In the genomic region with DNA sequence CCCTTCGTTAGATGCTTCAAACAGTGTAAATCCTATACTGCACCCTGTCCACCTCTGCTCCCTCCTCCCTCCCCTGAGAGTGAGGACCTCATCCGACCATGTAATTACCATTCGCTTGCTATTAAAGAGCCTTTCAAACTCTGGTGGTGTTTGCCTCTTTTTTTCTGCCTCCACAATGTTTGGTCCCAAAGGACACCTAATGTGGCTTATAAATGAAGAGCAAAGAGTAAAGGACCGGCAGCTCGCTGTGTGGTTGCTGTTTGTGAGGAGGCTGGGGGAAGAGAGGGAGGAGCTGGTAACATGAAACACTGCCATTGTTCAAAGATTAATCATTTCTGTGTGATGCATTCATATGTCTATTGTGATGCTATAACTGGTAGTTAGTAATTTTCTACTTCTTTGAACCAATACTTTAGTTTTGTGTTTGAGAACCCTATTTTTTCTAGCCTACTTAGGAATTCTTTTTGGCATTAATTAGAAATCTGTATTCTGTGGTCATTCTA, we compare ENCODE assay signal across 8 cellular contexts. TPM values are rescaled to one million over a fixed set of nuclear protein-coding genes. Genes with fewer than 3 reads are reported as not detected.
DNase-seq lines count a peak whose midpoint lies in the region; ATAC-seq and TF ChIP-seq lines count a peak whose summit lies in the region.

No MANE protein-coding gene starts in this region.

- no peak overlapping the region for H3K4me3 ChIP-seq in ascending aorta

- no peak for ATAC-seq in left ventricle myocardium superior

- H3K36me3 ChIP-seq in ascending aorta, result peaks cover under 1 to 25% of the 10 kb centered on the region in 2 donors

- peaks cover 0 to 3% of the 10 kb centered on the region in 2 donors for H3K4me1 ChIP-seq in ascending aorta

- H3K27me3 ChIP-seq in ascending aorta, result no peaks in the 10 kb centered on the region

- peak; percentile 12 for DNase-seq in stimulated activated CD4-positive, alpha-beta T cell treated with anti-CD3 and anti-CD28 coated beads, Interleukin-1b, Interleukin-23, amount 100 ng/mL, for 48 hours
- DNase-seq in stimulated activated CD4-positive, alpha-beta T cell treated with anti-CD3 and anti-CD28 coated beads, Interleukin-2, amount 100 ng/mL, for 48 hours, result no peak
- peak; percentile 68 to 86 for DNase-seq in NCI-H187 (lab: John Stamatoyannopoulos, UW)
- DNase-seq in ascending aorta (ENCODE audit: low spot score in 2 of 2), result no peak
- DNase-seq in myocyte (ENCODE audit: low read depth), result peak; percentile 83
- no peak for DNase-seq in epidermal melanocyte (ENCODE audit: insufficient read length, low spot score)
- no peak for DNase-seq in stimulated activated CD4-positive, alpha-beta T cell treated with anti-CD3 and anti-CD28 coated beads, Interleukin-4, amount 100 ng/mL, for 24 hours
- no peak for DNase-seq in left ventricle myocardium superior

- no peak for TF ChIP-seq CTCF in ascending aorta (IDR thresholded peaks at IDR 0.05)

- intact Hi-C loops in ascending aorta (cut with DNase I), result loop anchor here (10.0 kb wide), 1 partner anchor 402 kb away; no protein-coding TSS in a partner anchor
- intact Hi-C loops in left ventricle myocardium superior (cut with micrococcal nuclease), result loop anchor here (10.0 kb wide), 1 partner anchor 242 kb away; no protein-coding TSS in a partner anchor

- H3K9me3 ChIP-seq in ascending aorta, result no peaks in the 10 kb centered on the region

- H3K27ac ChIP-seq in ascending aorta, result peak overlapping the region; percentile 10 to 51

RNA-seq across cellular contexts. Expression of gene MTURN, which starts 27.9 kb away (rescaled TPM):
- total RNA-seq in ascending aorta (40.9 TPM), myocyte (40.5 and 41.9 TPM in 2 replicates), left ventricle myocardium superior (18.8 TPM)
- 113 TPM for polyA plus RNA-seq in myocyte (2012)

Comparison
In these comparisons a context has a peak if more than half of its experiments do, and no peak if none do; other contexts are left out.
1. DNase-seq: peak in stimulated activated CD4-positive, alpha-beta T cell treated with anti-CD3 and anti-CD28 coated beads, Interleukin-1b, Interleukin-23, amount 100 ng/mL, for 48 hours (single experiment), NCI-H187 (2 of 2) and myocyte (single experiment); none in stimulated activated CD4-positive, alpha-beta T cell treated with anti-CD3 and anti-CD28 coated beads, Interleukin-2, amount 100 ng/mL, for 48 hours (0 of 2), ascending aorta (0 of 2), epidermal melanocyte (single experiment), stimulated activated CD4-positive, alpha-beta T cell treated with anti-CD3 and anti-CD28 coated beads, Interleukin-4, amount 100 ng/mL, for 24 hours (single experiment) and left ventricle myocardium superior (single experiment).